ENCODE assay signal across 8 cellular contexts in genomic region chr3:9362731-9363530, GRCh38. TPM values are rescaled to one million over a fixed set of nuclear protein-coding genes. Genes with fewer than 3 reads are reported as not detected.
DNase-seq lines count a peak whose midpoint lies in the region; ATAC-seq, FAIRE-seq and TF ChIP-seq lines count a peak whose summit lies in the region.

THUMPD3 (plus strand) TSS chr3:9363054; CDS start chr3:9365069, 2,015 bp downstream.

- peak within 1 kb of the TSS; percentile 91 for H3K27ac Mint-ChIP-seq in neural progenitor cell

- H3K27ac ChIP-seq in foreskin keratinocyte (peak within 1 kb of the TSS; percentile 79), neural progenitor cell (peak within 1 kb of the TSS; percentile 63), subcutaneous abdominal adipose tissue (ENCODE audit: low read depth, low read length) (peak within 1 kb of the TSS; percentile 94)

- TF ChIP-seq CTCF in Loucy (conservative IDR thresholded peaks at IDR 0.05; ENCODE audit: low read length) (no peak), foreskin keratinocyte (conservative IDR thresholded peaks at IDR 0.05) (no peak), neural progenitor cell (IDR thresholded peaks at IDR 0.05) (no peak)

- no peaks in the 10 kb centered on the region for H3K9me2 ChIP-seq in Loucy (replicated peaks; ENCODE audit: low read depth, low read length)

- DNase-seq in ELR (ENCODE audit: low read depth): peak; percentile 94
- peak; percentile 79 for DNase-seq in H54 (ENCODE audit: insufficient read length, low spot score)
- peak; percentile 96 for DNase-seq in SIG-M5 treated with dmso at 0.1 percent for 504 hours (lab: John Stamatoyannopoulos, UW; ENCODE audit: unreplicated experiment)
- DNase-seq in activated gamma-delta T cell treated with Interleukin-2 at 50 U/mL for 16 hours: peak; percentile 91
- DNase-seq in foreskin keratinocyte: peak; percentile 75 to 85
- peak; percentile 82 for DNase-seq in neural progenitor cell (ENCODE audit: low spot score)

- H4K20me1 ChIP-seq in Loucy (ENCODE audit: insufficient read depth, low read length, poor library complexity, severe bottlenecking) (peaks cover 4% of the 10 kb centered on the region), neural progenitor cell (ENCODE audit: low read depth) (no peaks in the 10 kb centered on the region)

- H3K27me3 Mint-ChIP-seq in neural progenitor cell (ENCODE audit: insufficient read depth, low read depth): no peaks in the 10 kb centered on the region

- ATAC-seq in foreskin keratinocyte: peak; percentile 95

- peaks cover 50% of the 10 kb centered on the region for H3K79me2 ChIP-seq in Loucy (ENCODE audit: insufficient read depth, low read length)
- H3K79me2 ChIP-seq in neural progenitor cell (ENCODE audit: low read depth): peaks cover 15% of the 10 kb centered on the region

- peaks cover 5% of the 10 kb centered on the region for H3K36me3 Mint-ChIP-seq in neural progenitor cell

- peaks cover 43% of the 10 kb centered on the region for H3K4me1 ChIP-seq in Loucy (ENCODE audit: insufficient read depth, low read length, poor library complexity, severe bottlenecking)
- peaks cover 11% of the 10 kb centered on the region for H3K4me1 ChIP-seq in foreskin keratinocyte
- no peaks in the 10 kb centered on the region for H3K4me1 ChIP-seq in neural progenitor cell
- peaks cover 0 to 16% (median 13%) of the 10 kb centered on the region in 5 donors for H3K4me1 ChIP-seq in subcutaneous abdominal adipose tissue (ENCODE audit: control insufficient read depth in 5 of 5, insufficient read depth in 5 of 5, low read length in 5 of 5)

- no peaks in the 10 kb centered on the region for H3K9me3 ChIP-seq in Loucy (ENCODE audit: insufficient read depth, low read depth, low read length)
- no peaks in the 10 kb centered on the region for H3K9me3 ChIP-seq in neural progenitor cell (ENCODE audit: low read depth)
- no peaks in the 10 kb centered on the region for H3K9me3 ChIP-seq in subcutaneous abdominal adipose tissue (ENCODE audit: control insufficient read depth in 5 of 5, low read length in 5 of 5)

- H3K9ac ChIP-seq in Loucy (ENCODE audit: low read depth, low read length, poor library complexity, severe bottlenecking): peak within 1 kb of the TSS; percentile 95
- no peak within 1 kb of the TSS for H3K9ac ChIP-seq in neural progenitor cell
- peak within 1 kb of the TSS; percentile 81 to 94 (median 92) for H3K9ac ChIP-seq in subcutaneous abdominal adipose tissue (ENCODE audit: low read length in 5 of 5)

- H3K27me3 ChIP-seq in Loucy (ENCODE audit: insufficient read depth, low read length, poor library complexity, severe bottlenecking): no peaks in the 10 kb centered on the region
- H3K27me3 ChIP-seq in foreskin keratinocyte: no peaks in the 10 kb centered on the region
- no peaks in the 10 kb centered on the region for H3K27me3 ChIP-seq in neural progenitor cell
- no peaks in the 10 kb centered on the region for H3K27me3 ChIP-seq in subcutaneous abdominal adipose tissue (ENCODE audit: control insufficient read depth in 5 of 5, insufficient read depth in 4 of 5, low read length in 5 of 5)

- H3K9me3 Mint-ChIP-seq in neural progenitor cell: no peaks in the 10 kb centered on the region

- H2AFZ ChIP-seq in Loucy (ENCODE audit: low read length): peak within 1 kb of the TSS; percentile 85
- H2AFZ ChIP-seq in neural progenitor cell (replicated peaks): peak within 1 kb of the TSS; percentile 77

- peaks cover 18% of the 10 kb centered on the region for H3K4me1 Mint-ChIP-seq in neural progenitor cell

- peak within 1 kb of the TSS; percentile 90 for H3K4me2 ChIP-seq in Loucy (ENCODE audit: low read depth, low read length, poor library complexity, severe bottlenecking)
- peak within 1 kb of the TSS; percentile 72 for H3K4me2 ChIP-seq in neural progenitor cell

- H3K36me3 ChIP-seq in Loucy (ENCODE audit: insufficient read depth, low read length) (peaks cover 12% of the 10 kb centered on the region; the same call in 1 of the 2 replicates), neural progenitor cell (no peaks in the 10 kb centered on the region), subcutaneous abdominal adipose tissue (ENCODE audit: control insufficient read depth in 5 of 5, insufficient read depth in 5 of 5, low read length in 5 of 5) (peaks cover 14 to 25% (median 21%) of the 10 kb centered on the region in 5 donors)

- H3F3A ChIP-seq in Loucy (ENCODE audit: low read depth) (peaks cover 10% of the 10 kb centered on the region), neural progenitor cell (ENCODE audit: low read depth) (peaks cover 6% of the 10 kb centered on the region)

- H3K4me3 ChIP-seq in Loucy (ENCODE audit: low read length, poor library complexity, severe bottlenecking) (peak within 1 kb of the TSS; percentile 87), neural progenitor cell (peak within 1 kb of the TSS; percentile 49), subcutaneous abdominal adipose tissue (ENCODE audit: low read depth in 1 of 5, low read length in 5 of 5) (peak within 1 kb of the TSS; percentile 90 to 94 (median 91))

- TF ChIP-seq POLR2A in H54 (IDR thresholded peaks at IDR 0.05; ENCODE audit: low read depth, low read length): peak; percentile 58

- peak; percentile 58 for FAIRE-seq in H54 (lab: Jason Lieb, UNC)

- peak within 1 kb of the TSS; percentile 95 for H3K4me3 Mint-ChIP-seq in neural progenitor cell

RNA-seq across cellular contexts. Expression of gene THUMPD3, which starts in this region (rescaled TPM):
- total RNA-seq in foreskin keratinocyte (43.6 and 60.7 TPM in 2 replicates), neural progenitor cell (ENCODE audit: low replicate concordance) (20.5 and 23.9 TPM in 2 replicates)
- 39.8 and 44.2 TPM in 2 replicates for polyA plus RNA-seq in foreskin keratinocyte

Comparison
In these comparisons a context has a peak if more than half of its experiments do, and no peak if none do; other contexts are left out.
1. Peak in every context shown above with its lines: DNase-seq, ATAC-seq, H3K4me3 ChIP-seq and H3K27ac ChIP-seq.